ENCODE assay signal across 1 cellular context in genomic region chr7:105067691-105068090, GRCh38.
TF ChIP-seq lines count a peak whose summit lies in the region.

No MANE protein-coding gene starts in this region.

TF ChIP-seq in K562, 482 proteins besides CTCF, POLR2A, EP300 and RAD21:
- TF ChIP-seq TFE3 (CRISPR knock-in tag; IDR thresholded peaks at IDR 0.05) (no peak), FOXP4 (CRISPR knock-in tag; IDR thresholded peaks at IDR 0.05; ENCODE audit: borderline replicate concordance) (no peak), SMC3 (conservative IDR thresholded peaks at IDR 0.05; ENCODE audit: insufficient read depth, low read depth, low read length) (no peak), FOXO4 (CRISPR knock-in tag; IDR thresholded peaks at IDR 0.05) (no peak), CREB1 (IDR thresholded peaks at IDR 0.05) (no peak), CREB1 (CRISPR knock-in tag; IDR thresholded peaks at IDR 0.05) (no peak), STAT6 (CRISPR knock-in tag; IDR thresholded peaks at IDR 0.05) (no peak), ARID4B (CRISPR knock-in tag; IDR thresholded peaks at IDR 0.05) (no peak), AFF1 (IDR thresholded peaks at IDR 0.05; ENCODE audit: low read depth in 1 of 2, partially characterized antibody in 2 of 2) (no peak), SRSF7 (optimal IDR thresholded peaks at IDR 0.05; ENCODE audit: low read depth, low read length) (no peak), NR1H2 (CRISPR knock-in tag; IDR thresholded peaks at IDR 0.05) (no peak), ADNP (tag; IDR thresholded peaks at IDR 0.05) (no peak), RBM39 (optimal IDR thresholded peaks at IDR 0.05; ENCODE audit: low read depth, low read length) (no peak), BDP1 (IDR thresholded peaks at IDR 0.05; ENCODE audit: insufficient read depth, insufficient read length) (no peak), BRF1 (IDR thresholded peaks at IDR 0.05; ENCODE audit: borderline replicate concordance, extremely low read depth, insufficient read length) (no peak), STAT5B (CRISPR knock-in tag; IDR thresholded peaks at IDR 0.05) (no peak), PRDM10 (IDR thresholded peaks at IDR 0.05; ENCODE audit: partially characterized antibody) (no peak), SAP30 (IDR thresholded peaks at IDR 0.05; ENCODE audit: borderline replicate concordance, insufficient read depth, low read depth, low read length, poor library complexity, severe bottlenecking) (no peak), ZFP36 (IDR thresholded peaks at IDR 0.05; ENCODE audit: low read depth, low read length, partially characterized antibody) (no peak), ZNF277 (CRISPR knock-in tag; IDR thresholded peaks at IDR 0.05; ENCODE audit: borderline replicate concordance) (no peak), ZBTB5 (IDR thresholded peaks at IDR 0.05) (no peak)
TF ChIP-seq in K562: peak in this region for 0.
